Comparison of ENCODE assay signal across 14 cellular contexts in the genomic region with DNA sequence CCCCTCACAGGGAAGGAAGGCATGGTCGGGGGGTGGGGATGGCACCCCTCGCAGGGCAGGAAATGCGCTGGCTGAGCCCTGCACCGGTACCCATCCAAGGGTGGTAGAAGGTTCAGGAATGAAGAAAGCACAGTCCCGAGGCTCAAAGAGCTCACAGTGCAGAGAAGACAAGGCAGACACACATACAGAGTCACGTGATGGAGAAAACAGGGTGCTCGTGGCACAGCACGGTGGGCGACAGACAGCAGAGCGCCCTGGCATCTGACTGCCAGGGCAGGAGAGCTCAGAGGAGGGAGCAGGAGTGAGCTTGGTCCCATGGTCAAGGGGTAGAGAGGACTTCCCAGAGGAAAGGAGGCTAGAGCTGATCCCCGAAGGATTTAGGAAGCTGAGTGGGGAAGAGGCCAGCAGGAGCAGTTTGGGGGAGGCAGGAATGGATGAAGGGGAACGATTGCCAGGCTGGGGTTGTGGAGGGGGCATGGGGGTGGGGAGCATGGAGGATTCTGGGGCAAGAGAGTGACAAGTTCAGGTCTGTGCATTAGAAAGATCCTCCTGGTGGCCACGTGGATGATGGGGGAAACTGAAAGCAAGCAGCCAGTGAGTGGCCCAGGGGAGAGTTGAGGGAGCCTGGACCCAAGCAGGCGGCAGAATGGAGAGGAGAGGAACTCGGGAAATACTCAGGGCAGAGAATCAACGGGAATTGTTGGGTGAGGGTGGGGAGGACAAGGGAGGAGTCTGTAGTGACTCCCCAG. TPM values are rescaled to one million over a fixed set of nuclear protein-coding genes. Genes with fewer than 3 reads are reported as not detected.
A peak's percentile ranks its signal among the peaks of the same experiment; 100 is the strongest.
DNase-seq lines count a peak whose midpoint lies in the region; ATAC-seq and TF ChIP-seq lines count a peak whose summit lies in the region.
"Had no signal": no experiment of that assay in that cellular context is flagged by ENCODE, and none has a peak within 500 bp of the region (broad histone marks: within the 10 kb centered on the region; RNA-seq: fewer than 3 reads in every experiment).

No MANE protein-coding gene starts in this region.

- in situ Hi-C loops in transverse colon (cut with MboI; ENCODE audit: low pct_ligation_motif_present in 1 of 4, low pct_unique_long_range_greater_than_20kb in 1 of 4, low sequenced_read_pairs in 3 of 4): no loop called here

- no peaks in the 10 kb centered on the region for H3K27me3 ChIP-seq in heart right ventricle
- no peaks in the 10 kb centered on the region for H3K27me3 ChIP-seq in muscle layer of duodenum (ENCODE audit: low read depth, low read length)
- no peaks in the 10 kb centered on the region for H3K27me3 ChIP-seq in transverse colon
- no peaks in the 10 kb centered on the region for H3K27me3 ChIP-seq in suprapubic skin

- H3K4me1 ChIP-seq in heart right ventricle (peaks cover 48 to 100% (median 98%) of the 10 kb centered on the region in 9 donors), muscle layer of duodenum (ENCODE audit: control insufficient read depth in 1 of 2, insufficient read depth in 2 of 2, low read length in 2 of 2) (peaks cover 9 to 73% of the 10 kb centered on the region in 2 donors), transverse colon (peaks cover 42 to 64% (median 49%) of the 10 kb centered on the region in 4 donors), suprapubic skin (peaks cover 24% of the 10 kb centered on the region)

- intact Hi-C loops in heart right ventricle (cut with DNase I): no loop called here
- intact Hi-C loops in cardiac septum (cut with DNase I): no loop called here
- intact Hi-C loops in transverse colon (cut with DNase I; ENCODE audit: low total_unique reads): no loop called here

- DNase-seq in heart right ventricle: no peak
- DNase-seq in cardiac septum (ENCODE audit: low spot score): no peak
- peak; percentile 9 for DNase-seq in choroid plexus epithelial cell (ENCODE audit: low read depth)
- no peak for DNase-seq in transverse colon
- no peak for DNase-seq in activated T-cell treated with anti-CD3 and anti-CD28 coated beads for 4 hours
- no peak for DNase-seq in NCI-H82 treated with DMSO at 0.1 percent for 48 hours (lab: John Stamatoyannopoulos, UW; ENCODE audit: unreplicated experiment)
- no peak for DNase-seq in suprapubic skin (ENCODE audit: low spot score in 2 of 2)
- DNase-seq: activated CD4-positive, alpha-beta memory T cell treated with anti-CD3 and anti-CD28 coated beads for 36 hours; activated effector memory CD4-positive, alpha-beta T cell treated with Interleukin-2 at 50 U/mL for 16 hours; CD8-positive, alpha-beta T cell; NCI-H1436 treated with DMSO at 0.1 percent for 48 hours; NCI-H226; occipital lobe had no signal

- TF ChIP-seq POLR2A in transverse colon (IDR thresholded peaks at IDR 0.05) (no peak), suprapubic skin (IDR thresholded peaks at IDR 0.05) (no peak)

- 62 to 70% methylated on average over 16 of the region's 16 CpGs for WGBS in heart right ventricle, 2 donors
- 58 to 64% methylated on average over 7 to 16 of the region's 16 CpGs for WGBS in transverse colon (ENCODE audit: low coverage in 1 of 2), 2 donors
- 75% methylated on average over 16 of the region's 16 CpGs for WGBS in suprapubic skin

- TF ChIP-seq EP300 in transverse colon (IDR thresholded peaks at IDR 0.05; ENCODE audit: low read depth) (no peak), suprapubic skin (IDR thresholded peaks at IDR 0.05) (no peak)

- H3K36me3 ChIP-seq in heart right ventricle (no peaks in the 10 kb centered on the region), muscle layer of duodenum (ENCODE audit: control insufficient read depth in 1 of 2, insufficient read depth in 2 of 2, low read length in 2 of 2) (no peaks in the 10 kb centered on the region), transverse colon (no peaks in the 10 kb centered on the region), suprapubic skin (no peaks in the 10 kb centered on the region)

- H3K9me3 ChIP-seq in heart right ventricle: no peaks in the 10 kb centered on the region
- no peaks in the 10 kb centered on the region for H3K9me3 ChIP-seq in muscle layer of duodenum (ENCODE audit: control insufficient read depth in 1 of 2, low read length in 2 of 2)
- H3K9me3 ChIP-seq in transverse colon: no peaks in the 10 kb centered on the region
- H3K9me3 ChIP-seq in suprapubic skin: no peaks in the 10 kb centered on the region

- H3K4me3 ChIP-seq in heart right ventricle (no peak overlapping the region), choroid plexus epithelial cell (ENCODE audit: low read depth, low read length) (no peak overlapping the region), muscle layer of duodenum (ENCODE audit: low read depth in 1 of 2, low read length in 2 of 2) (no peak overlapping the region), transverse colon (no peak overlapping the region), suprapubic skin (no peak overlapping the region)

- H3K27ac ChIP-seq in heart right ventricle: peak overlapping the region in 9 of 10 donors; percentile 31 to 90 (median 83)
- H3K27ac ChIP-seq in muscle layer of duodenum (ENCODE audit: low read length): peak overlapping the region; percentile 20
- H3K27ac ChIP-seq in transverse colon: peak overlapping the region; percentile 68 to 87 (median 82)
- no peak overlapping the region for H3K27ac ChIP-seq in suprapubic skin

- ATAC-seq in heart right ventricle: no peak
- ATAC-seq: CD8-positive, alpha-beta T cell had no signal

- TF ChIP-seq CTCF in heart right ventricle (IDR thresholded peaks at IDR 0.05): no peak
- no peak for TF ChIP-seq CTCF in choroid plexus epithelial cell (conservative IDR thresholded peaks at IDR 0.05; ENCODE audit: low read depth, low read length)
- TF ChIP-seq CTCF in transverse colon (IDR thresholded peaks at IDR 0.05): no peak
- TF ChIP-seq CTCF in suprapubic skin (IDR thresholded peaks at IDR 0.05): no peak

RNA-seq across cellular contexts. Expression of a gene that starts 43.9 kb away (rescaled TPM):
- total RNA-seq in heart right ventricle: 10 to 100 TPM; 10.4 to 44.4 (median 30.2) TPM
- 10 to 100 TPM; 28.4 to 47.6 TPM for polyA plus RNA-seq in heart right ventricle
- 28.8 TPM for total RNA-seq in cardiac septum
- total RNA-seq in transverse colon: 10 to 100 TPM in 3 of 4 donors, 1 to 10 TPM in 1; 6.6 to 41.9 (median 17.1) TPM
- total RNA-seq in suprapubic skin: 10 to 100 TPM in 3 of 4 donors, 1 to 10 TPM in 1; 5.4 to 49.9 (median 31.2) TPM
